26 cellular contexts compared by ENCODE assay signal in the genomic region with DNA sequence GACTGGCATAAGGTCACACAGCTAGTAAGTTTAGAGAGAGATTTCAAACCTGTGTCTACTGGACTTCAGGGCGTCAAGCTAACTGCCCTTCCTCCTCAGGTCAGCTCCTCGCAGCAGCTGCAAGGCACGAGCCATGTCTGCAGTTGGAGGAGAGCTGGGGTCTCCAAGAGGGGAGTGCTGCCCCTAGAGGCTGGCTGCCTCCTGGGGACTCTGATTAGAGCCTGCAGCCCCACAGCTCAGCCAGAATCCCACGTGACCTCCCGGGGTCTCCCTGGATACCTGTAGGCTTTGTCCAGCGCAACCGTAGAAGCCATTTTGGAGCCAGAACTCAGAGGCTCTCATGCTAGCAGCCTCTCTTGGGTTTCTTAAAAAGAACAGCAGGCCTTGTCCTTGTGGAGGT. TPM values are rescaled to one million over a fixed set of nuclear protein-coding genes. Genes with fewer than 3 reads are reported as not detected.
DNase-seq lines count a peak whose midpoint lies in the region; TF ChIP-seq lines count a peak whose summit lies in the region.
"Had no signal": no experiment of that assay in that cellular context is flagged by ENCODE, and none has a peak within 500 bp of the region (broad histone marks: within the 10 kb centered on the region; RNA-seq: fewer than 3 reads in every experiment).

No MANE protein-coding gene starts in this region.

- TF ChIP-seq CTCF in ascending aorta (IDR thresholded peaks at IDR 0.05), result no peak

- DNase-seq in NCI-H82 (lab: John Stamatoyannopoulos, UW), result peak; percentile 11
- DNase-seq in NCI-H82 treated with DMSO at 0.1 percent for 48 hours (lab: John Stamatoyannopoulos, UW; ENCODE audit: unreplicated experiment), result no peak
- DNase-seq in iPS-NIHi7 (ENCODE audit: extremely low spot score), result peak; percentile 74
- DNase-seq in ascending aorta (ENCODE audit: low spot score in 2 of 2), result no peak
- no peak for DNase-seq in activated CD8-positive, alpha-beta memory T cell treated with anti-CD3 and anti-CD28 coated beads for 24 hours
- DNase-seq in activated CD4-positive, alpha-beta T cell treated with anti-CD3 and anti-CD28 coated beads for 4 hours, result no peak
- no peak for DNase-seq in cardiac septum (ENCODE audit: low spot score)
- DNase-seq: 8988T; activated CD4-positive, alpha-beta T cell treated with anti-CD3 and anti-CD28 coated beads, Interleukin-2, amount 50 U/mL, for 4 hours; activated CD4-positive, CD25-positive, alpha-beta regulatory T cell; activated T-cell treated with anti-CD3 and anti-CD28 coated beads, Interleukin-2, amount 50 U/mL, for 72 hours; body of pancreas; COR-L47; GF-D8; HFFc6; mucosa of descending colon; MV-4-11; NCI-H2107; NCI-H345; NCI-H69 had no signal

- H3K27ac ChIP-seq in cingulate gyrus (ENCODE audit: low read depth, low read length) (peak overlapping the region; percentile 25), ascending aorta (no peak overlapping the region)
- H3K27ac ChIP-seq: body of pancreas, C4-2B, epithelial cell of prostate, hepatocyte had no signal

- H3K36me3 ChIP-seq in ascending aorta, result no peaks in the 10 kb centered on the region

- H3K4me3 ChIP-seq in ascending aorta, result no peak overlapping the region
- H3K4me3 ChIP-seq: body of pancreas, hepatocyte, lung, mucosa of descending colon had no signal

- no peaks in the 10 kb centered on the region for H3K27me3 ChIP-seq in ascending aorta
- H3K27me3 ChIP-seq: body of pancreas had no signal

- intact Hi-C loops in ascending aorta (cut with DNase I) (no loop called here), cardiac septum (cut with DNase I) (no loop called here)

- no peaks in the 10 kb centered on the region for H3K4me1 ChIP-seq in ascending aorta

- H3K9me3 ChIP-seq in ascending aorta, result no peaks in the 10 kb centered on the region
- H3K9me3 ChIP-seq: body of pancreas, mucosa of descending colon had no signal

RNA-seq across cellular contexts. Expression of a gene that starts 15.0 kb away (rescaled TPM):
- 6.3 TPM for total RNA-seq in ascending aorta
- total RNA-seq in cardiac septum, result 2.1 TPM
- total RNA-seq: activated T-cell treated with anti-CD3 and anti-CD28 coated beads, Interleukin-2, amount 50 U/mL, for 72 hours; HFFc6; renal cortical epithelial cell had no signal

Comparison
In these comparisons a context has a peak if more than half of its experiments do, and no peak if none do; other contexts are left out.
1. DNase-seq: peak in NCI-H82 (single experiment) and iPS-NIHi7 (single experiment); none in NCI-H82 treated with DMSO at 0.1 percent for 48 hours (single experiment), ascending aorta (0 of 2), activated CD8-positive, alpha-beta memory T cell treated with anti-CD3 and anti-CD28 coated beads for 24 hours (single experiment), activated CD4-positive, alpha-beta T cell treated with anti-CD3 and anti-CD28 coated beads for 4 hours (0 of 2) and cardiac septum (single experiment).